Comparison of ENCODE assay signal across 1 cellular context in the genomic region with DNA sequence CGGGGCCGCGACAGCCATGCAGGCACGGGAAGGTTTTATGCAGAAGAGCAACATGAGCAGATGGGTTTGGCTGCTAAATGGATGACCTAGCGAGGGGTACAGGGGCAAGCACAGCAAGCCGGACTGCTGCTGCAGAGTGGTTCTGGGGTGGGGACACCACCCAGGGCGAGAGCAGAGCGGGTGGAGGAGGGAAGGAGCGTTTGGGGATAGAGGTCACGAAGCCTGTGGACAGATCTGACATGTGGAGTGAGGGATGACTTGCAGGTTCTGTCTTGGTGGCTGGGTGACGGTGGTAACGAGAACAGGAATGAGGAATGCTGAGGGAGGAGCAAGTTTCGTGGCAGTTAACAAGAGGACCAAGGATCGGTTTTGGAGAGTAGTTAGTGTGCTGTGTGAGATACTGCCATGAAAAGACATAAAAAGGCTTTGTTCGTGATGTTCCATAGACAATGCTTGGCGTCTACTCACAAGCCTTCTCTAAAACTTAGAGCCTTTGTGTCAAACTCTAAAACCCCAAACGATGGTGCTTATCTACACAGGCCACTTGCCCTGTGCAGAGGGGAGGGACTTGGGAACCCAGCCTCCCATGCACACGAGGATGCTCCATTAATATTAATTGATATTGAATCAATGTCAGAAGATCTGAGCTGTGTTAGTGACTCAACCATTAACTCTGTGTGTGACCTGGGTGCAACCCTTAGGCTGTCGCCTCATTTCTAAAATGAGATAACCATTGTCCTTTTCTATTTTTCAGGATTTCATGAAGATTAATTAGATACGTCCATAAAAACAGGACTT.
TF ChIP-seq lines count a peak whose summit lies in the region.

No MANE protein-coding gene starts in this region.

TF ChIP-seq in K562, 482 proteins besides CTCF, POLR2A, EP300 and RAD21 (continues in another document):
- TF ChIP-seq MTF1 (CRISPR knock-in tag; IDR thresholded peaks at IDR 0.05; ENCODE audit: borderline replicate concordance) (no peak), EZH2 (IDR thresholded peaks at IDR 0.05; ENCODE audit: borderline replicate concordance, low read depth, low read length) (no peak), CSDE1 (IDR thresholded peaks at IDR 0.05) (no peak), THAP12 (CRISPR knock-in tag; IDR thresholded peaks at IDR 0.05) (peak; percentile 16; the same call in 1 of the 2 replicates), NBN (IDR thresholded peaks at IDR 0.05; ENCODE audit: low read depth) (peak; percentile 72; the same call in 1 of the 2 replicates), TCF3 (CRISPR knock-in tag; IDR thresholded peaks at IDR 0.05) (peak; percentile 81), ZNF830 (CRISPR knock-in tag; IDR thresholded peaks at IDR 0.05) (no peak), ZNF592 (IDR thresholded peaks at IDR 0.05) (peak; percentile 82), CXXC5 (CRISPR knock-in tag; IDR thresholded peaks at IDR 0.05) (peak; percentile 51; the same call in 1 of the 2 replicates), GTF2A2 (tag; IDR thresholded peaks at IDR 0.05) (no peak), ZFP30 (CRISPR knock-in tag; IDR thresholded peaks at IDR 0.05; ENCODE audit: borderline replicate concordance) (no peak), SFPQ (IDR thresholded peaks at IDR 0.05; ENCODE audit: low read depth, low read length) (no peak), PPARD (CRISPR knock-in tag; IDR thresholded peaks at IDR 0.05) (no peak), CTBP1 (IDR thresholded peaks at IDR 0.05; ENCODE audit: borderline replicate concordance) (peak; percentile 84; the same call in 1 of the 2 replicates), ZNF584 (CRISPR knock-in tag; IDR thresholded peaks at IDR 0.05; ENCODE audit: low read depth) (no peak), ELK3 (CRISPR knock-in tag; IDR thresholded peaks at IDR 0.05) (no peak), HDGF (IDR thresholded peaks at IDR 0.05) (peak; percentile 77; the same call in 1 of the 2 replicates), RNF2 (IDR thresholded peaks at IDR 0.05) (no peak), HNRNPUL1 (IDR thresholded peaks at IDR 0.05; ENCODE audit: low read length) (no peak), ZNF121 (CRISPR knock-in tag; conservative IDR thresholded peaks at IDR 0.05) (no peak), RUNX1 (IDR thresholded peaks at IDR 0.05; ENCODE audit: low read depth) (no peak), ZNF561 (CRISPR knock-in tag; conservative IDR thresholded peaks at IDR 0.05) (no peak)
- TF ChIP-seq, protein P1, sequence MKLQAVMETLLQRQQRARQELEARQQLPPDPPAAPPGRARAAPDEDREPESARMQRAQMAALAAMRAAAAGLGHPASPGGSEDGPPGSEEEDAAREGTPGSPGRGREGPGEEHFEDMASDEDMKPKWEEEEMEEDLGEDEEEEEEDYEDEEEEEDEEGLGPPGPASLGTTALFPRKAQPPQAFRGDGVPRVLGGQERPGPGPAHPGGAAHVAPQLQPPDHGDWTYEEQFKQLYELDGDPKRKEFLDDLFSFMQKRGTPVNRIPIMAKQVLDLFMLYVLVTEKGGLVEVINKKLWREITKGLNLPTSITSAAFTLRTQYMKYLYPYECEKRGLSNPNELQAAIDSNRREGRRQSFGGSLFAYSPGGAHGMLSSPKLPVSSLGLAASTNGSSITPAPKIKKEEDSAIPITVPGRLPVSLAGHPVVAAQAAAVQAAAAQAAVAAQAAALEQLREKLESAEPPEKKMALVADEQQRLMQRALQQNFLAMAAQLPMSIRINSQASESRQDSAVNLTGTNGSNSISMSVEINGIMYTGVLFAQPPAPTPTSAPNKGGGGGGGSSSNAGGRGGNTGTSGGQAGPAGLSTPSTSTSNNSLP (IDR thresholded peaks at IDR 0.05; ENCODE audit: borderline replicate concordance, low read depth, low read length), result peak; percentile 73; the same call in 1 of the 2 replicates
- TF ChIP-seq, protein P2, sequence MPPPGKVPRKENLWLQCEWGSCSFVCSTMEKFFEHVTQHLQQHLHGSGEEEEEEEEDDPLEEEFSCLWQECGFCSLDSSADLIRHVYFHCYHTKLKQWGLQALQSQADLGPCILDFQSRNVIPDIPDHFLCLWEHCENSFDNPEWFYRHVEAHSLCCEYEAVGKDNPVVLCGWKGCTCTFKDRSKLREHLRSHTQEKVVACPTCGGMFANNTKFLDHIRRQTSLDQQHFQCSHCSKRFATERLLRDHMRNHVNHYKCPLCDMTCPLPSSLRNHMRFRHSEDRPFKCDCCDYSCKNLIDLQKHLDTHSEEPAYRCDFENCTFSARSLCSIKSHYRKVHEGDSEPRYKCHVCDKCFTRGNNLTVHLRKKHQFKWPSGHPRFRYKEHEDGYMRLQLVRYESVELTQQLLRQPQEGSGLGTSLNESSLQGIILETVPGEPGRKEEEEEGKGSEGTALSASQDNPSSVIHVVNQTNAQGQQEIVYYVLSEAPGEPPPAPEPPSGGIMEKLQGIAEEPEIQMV (tag; conservative IDR thresholded peaks at IDR 0.05; ENCODE audit: low read depth), result no peak
- TF ChIP-seq, protein P3, sequence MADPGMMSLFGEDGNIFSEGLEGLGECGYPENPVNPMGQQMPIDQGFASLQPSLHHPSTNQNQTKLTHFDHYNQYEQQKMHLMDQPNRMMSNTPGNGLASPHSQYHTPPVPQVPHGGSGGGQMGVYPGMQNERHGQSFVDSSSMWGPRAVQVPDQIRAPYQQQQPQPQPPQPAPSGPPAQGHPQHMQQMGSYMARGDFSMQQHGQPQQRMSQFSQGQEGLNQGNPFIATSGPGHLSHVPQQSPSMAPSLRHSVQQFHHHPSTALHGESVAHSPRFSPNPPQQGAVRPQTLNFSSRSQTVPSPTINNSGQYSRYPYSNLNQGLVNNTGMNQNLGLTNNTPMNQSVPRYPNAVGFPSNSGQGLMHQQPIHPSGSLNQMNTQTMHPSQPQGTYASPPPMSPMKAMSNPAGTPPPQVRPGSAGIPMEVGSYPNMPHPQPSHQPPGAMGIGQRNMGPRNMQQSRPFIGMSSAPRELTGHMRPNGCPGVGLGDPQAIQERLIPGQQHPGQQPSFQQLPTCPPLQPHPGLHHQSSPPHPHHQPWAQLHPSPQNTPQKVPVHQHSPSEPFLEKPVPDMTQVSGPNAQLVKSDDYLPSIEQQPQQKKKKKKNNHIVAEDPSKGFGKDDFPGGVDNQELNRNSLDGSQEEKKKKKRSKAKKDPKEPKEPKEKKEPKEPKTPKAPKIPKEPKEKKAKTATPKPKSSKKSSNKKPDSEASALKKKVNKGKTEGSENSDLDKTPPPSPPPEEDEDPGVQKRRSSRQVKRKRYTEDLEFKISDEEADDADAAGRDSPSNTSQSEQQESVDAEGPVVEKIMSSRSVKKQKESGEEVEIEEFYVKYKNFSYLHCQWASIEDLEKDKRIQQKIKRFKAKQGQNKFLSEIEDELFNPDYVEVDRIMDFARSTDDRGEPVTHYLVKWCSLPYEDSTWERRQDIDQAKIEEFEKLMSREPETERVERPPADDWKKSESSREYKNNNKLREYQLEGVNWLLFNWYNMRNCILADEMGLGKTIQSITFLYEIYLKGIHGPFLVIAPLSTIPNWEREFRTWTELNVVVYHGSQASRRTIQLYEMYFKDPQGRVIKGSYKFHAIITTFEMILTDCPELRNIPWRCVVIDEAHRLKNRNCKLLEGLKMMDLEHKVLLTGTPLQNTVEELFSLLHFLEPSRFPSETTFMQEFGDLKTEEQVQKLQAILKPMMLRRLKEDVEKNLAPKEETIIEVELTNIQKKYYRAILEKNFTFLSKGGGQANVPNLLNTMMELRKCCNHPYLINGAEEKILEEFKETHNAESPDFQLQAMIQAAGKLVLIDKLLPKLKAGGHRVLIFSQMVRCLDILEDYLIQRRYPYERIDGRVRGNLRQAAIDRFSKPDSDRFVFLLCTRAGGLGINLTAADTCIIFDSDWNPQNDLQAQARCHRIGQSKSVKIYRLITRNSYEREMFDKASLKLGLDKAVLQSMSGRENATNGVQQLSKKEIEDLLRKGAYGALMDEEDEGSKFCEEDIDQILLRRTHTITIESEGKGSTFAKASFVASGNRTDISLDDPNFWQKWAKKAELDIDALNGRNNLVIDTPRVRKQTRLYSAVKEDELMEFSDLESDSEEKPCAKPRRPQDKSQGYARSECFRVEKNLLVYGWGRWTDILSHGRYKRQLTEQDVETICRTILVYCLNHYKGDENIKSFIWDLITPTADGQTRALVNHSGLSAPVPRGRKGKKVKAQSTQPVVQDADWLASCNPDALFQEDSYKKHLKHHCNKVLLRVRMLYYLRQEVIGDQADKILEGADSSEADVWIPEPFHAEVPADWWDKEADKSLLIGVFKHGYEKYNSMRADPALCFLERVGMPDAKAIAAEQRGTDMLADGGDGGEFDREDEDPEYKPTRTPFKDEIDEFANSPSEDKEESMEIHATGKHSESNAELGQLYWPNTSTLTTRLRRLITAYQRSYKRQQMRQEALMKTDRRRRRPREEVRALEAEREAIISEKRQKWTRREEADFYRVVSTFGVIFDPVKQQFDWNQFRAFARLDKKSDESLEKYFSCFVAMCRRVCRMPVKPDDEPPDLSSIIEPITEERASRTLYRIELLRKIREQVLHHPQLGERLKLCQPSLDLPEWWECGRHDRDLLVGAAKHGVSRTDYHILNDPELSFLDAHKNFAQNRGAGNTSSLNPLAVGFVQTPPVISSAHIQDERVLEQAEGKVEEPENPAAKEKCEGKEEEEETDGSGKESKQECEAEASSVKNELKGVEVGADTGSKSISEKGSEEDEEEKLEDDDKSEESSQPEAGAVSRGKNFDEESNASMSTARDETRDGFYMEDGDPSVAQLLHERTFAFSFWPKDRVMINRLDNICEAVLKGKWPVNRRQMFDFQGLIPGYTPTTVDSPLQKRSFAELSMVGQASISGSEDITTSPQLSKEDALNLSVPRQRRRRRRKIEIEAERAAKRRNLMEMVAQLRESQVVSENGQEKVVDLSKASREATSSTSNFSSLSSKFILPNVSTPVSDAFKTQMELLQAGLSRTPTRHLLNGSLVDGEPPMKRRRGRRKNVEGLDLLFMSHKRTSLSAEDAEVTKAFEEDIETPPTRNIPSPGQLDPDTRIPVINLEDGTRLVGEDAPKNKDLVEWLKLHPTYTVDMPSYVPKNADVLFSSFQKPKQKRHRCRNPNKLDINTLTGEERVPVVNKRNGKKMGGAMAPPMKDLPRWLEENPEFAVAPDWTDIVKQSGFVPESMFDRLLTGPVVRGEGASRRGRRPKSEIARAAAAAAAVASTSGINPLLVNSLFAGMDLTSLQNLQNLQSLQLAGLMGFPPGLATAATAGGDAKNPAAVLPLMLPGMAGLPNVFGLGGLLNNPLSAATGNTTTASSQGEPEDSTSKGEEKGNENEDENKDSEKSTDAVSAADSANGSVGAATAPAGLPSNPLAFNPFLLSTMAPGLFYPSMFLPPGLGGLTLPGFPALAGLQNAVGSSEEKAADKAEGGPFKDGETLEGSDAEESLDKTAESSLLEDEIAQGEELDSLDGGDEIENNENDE (IDR thresholded peaks at IDR 0.05; ENCODE audit: low read depth, low read length), result no peak
